ENCODE assay signal across 18 cellular contexts in the genomic region with DNA sequence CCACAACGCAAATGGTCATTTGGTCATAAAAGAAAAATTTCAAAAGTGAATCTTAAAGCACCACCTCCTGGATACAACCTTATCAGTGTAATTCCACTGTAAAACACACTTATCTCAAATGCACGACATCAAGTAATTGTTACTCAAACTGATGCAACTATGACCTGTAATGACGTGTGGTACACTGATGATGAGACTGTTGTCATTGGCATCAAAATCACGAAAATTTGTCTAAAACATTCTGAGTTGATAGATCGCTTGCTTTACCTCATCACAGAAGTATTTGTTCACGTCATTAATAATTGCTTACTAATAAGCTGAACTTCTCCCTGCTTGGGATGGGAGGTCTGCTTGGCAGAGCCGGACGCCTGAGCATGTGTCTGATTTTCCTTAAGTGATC.
DNase-seq lines count a peak whose midpoint lies in the region; ATAC-seq, FAIRE-seq and TF ChIP-seq lines count a peak whose summit lies in the region.
"Had no signal": no experiment of that assay in that cellular context is flagged by ENCODE, and none has a peak within 500 bp of the region (broad histone marks: within the 10 kb centered on the region; RNA-seq: fewer than 3 reads in every experiment).

No MANE protein-coding gene starts in this region.

- intact Hi-C loops in IMR-90 (cut with micrococcal nuclease) (no loop called here), GM12878 (cut with micrococcal nuclease; ENCODE audit: unreplicated experiment) (no loop called here)

- no peak for TF ChIP-seq RAD21 in IMR-90 (IDR thresholded peaks at IDR 0.05; ENCODE audit: low read length)
- no peak for TF ChIP-seq RAD21 in GM12878 (IDR thresholded peaks at IDR 0.05; ENCODE audit: insufficient read depth, low read depth, low read length)

- BruUV-seq in IMR-90 (replicated peaks; lab: Mats Ljungman, UMichigan) (no TSS peak), GM12878 (replicated peaks; lab: Mats Ljungman, UMichigan) (no TSS peak)

- H3K9ac ChIP-seq in IMR-90 (ENCODE audit: low read depth, low read length) (no peak overlapping the region), GM12878 (ENCODE audit: control insufficient read depth, insufficient read depth, low read length) (no peak overlapping the region)
- H3K9ac ChIP-seq: KMS-11 had no signal

- no peak overlapping the region for H3K23ac ChIP-seq in IMR-90 (ENCODE audit: low read depth, low read length)

- H3K36me3 ChIP-seq in IMR-90 (ENCODE audit: control insufficient read depth, insufficient read depth, low read length) (no peaks in the 10 kb centered on the region), GM12878 (ENCODE audit: control insufficient read depth in 2 of 2, insufficient read depth in 2 of 2, low read length in 1 of 2) (no peaks in the 10 kb centered on the region)

- peaks cover 34% of the 10 kb centered on the region for H3K4me1 Mint-ChIP-seq in stimulated activated memory B cell treated with anti-CD40 and anti-IgM and Interleukin-4, amounts not matched to agents 10 μg/mL and 1 μg/mL and 100 μg/mL, for 72 hours

- DNase-seq in IMR-90 (peak; percentile 51), GM12878 (ENCODE audit: low read depth, low spot score) (no peak), fibroblast of mammary gland (ENCODE audit: low read depth) (peak; percentile 78), mucosa of gallbladder (ENCODE audit: low spot score) (no peak), kidney tubule cell (ENCODE audit: low spot score) (no peak)
- no peak for DNase-seq in central memory CD4-positive, alpha-beta T cell
- DNase-seq: CD4-positive, CD25-positive, alpha-beta regulatory T cell; DMS79; H7; NCI-H1092 treated with DMSO at 0.1 percent for 48 hours; NCI-H2081; NCI-H2171 treated with DMSO at 0.1 percent for 48 hours; NCI-H446; NCI-H526 had no signal

- no peak overlapping the region for H3K56ac ChIP-seq in IMR-90 (ENCODE audit: extremely low read depth, insufficient read depth, low read length)

- in situ Hi-C loops in IMR-90 (cut with MboI; ENCODE audit: low sequenced_read_pairs), result no loop called here
- in situ Hi-C loops in GM12878 (cut with MboI), result no loop called here

- TF ChIP-seq CTCF in IMR-90 (conservative IDR thresholded peaks at IDR 0.05; ENCODE audit: low read depth, low read length) (no peak), GM12878 (IDR thresholded peaks at IDR 0.05 in 2 of 3, conservative IDR thresholded peaks at IDR 0.05 in 1 of 3; ENCODE audit: control insufficient read depth in 2 of 3, extremely low read depth in 1 of 3, insufficient read depth in 1 of 3, low read depth in 3 of 3, low read length in 3 of 3) (no peak), fibroblast of mammary gland (conservative IDR thresholded peaks at IDR 0.05; ENCODE audit: control insufficient read depth, insufficient read depth, low read depth, low read length) (no peak)

- H4K8ac ChIP-seq in IMR-90 (ENCODE audit: low read depth in 2 of 2, low read length in 2 of 2), result no peak overlapping the region

- peaks cover 4% of the 10 kb centered on the region for H3K9me3 ChIP-seq in IMR-90 (ENCODE audit: control insufficient read depth, insufficient read depth, low read length)
- no peaks in the 10 kb centered on the region for H3K9me3 ChIP-seq in GM12878 (replicated peaks; ENCODE audit: control insufficient read depth, insufficient read depth, low read length)
- H3K9me3 ChIP-seq: A549 had no signal

- RAD21 ChIA-PET in GM12878 (lab: Charles Lee; ENCODE audit: unreplicated experiment), result no interaction called here

- dilution Hi-C loops in IMR-90 (cut with HindIII; ENCODE audit: low sequenced_read_pairs, unreplicated experiment), result no loop called here

- no peak overlapping the region for H3K18ac ChIP-seq in IMR-90 (ENCODE audit: low read depth, low read length)

- TF ChIP-seq POLR2A in IMR-90 (IDR thresholded peaks at IDR 0.05; ENCODE audit: low read depth, low read length) (no peak), GM12878 (IDR thresholded peaks at IDR 0.05; ENCODE audit: low read depth, low read length) (no peak)

- no peaks in the 10 kb centered on the region for H4K20me1 ChIP-seq in IMR-90 (ENCODE audit: insufficient read depth, low read length)
- no peaks in the 10 kb centered on the region for H4K20me1 ChIP-seq in GM12878 (ENCODE audit: control insufficient read depth, insufficient read depth)

- H3K4me3 Mint-ChIP-seq in stimulated activated memory B cell treated with anti-CD40 and anti-IgM and Interleukin-4, amounts not matched to agents 10 μg/mL and 1 μg/mL and 100 μg/mL, for 72 hours, result no peak overlapping the region
- H3K4me3 Mint-ChIP-seq: B cell; CD4-positive, CD25-positive, alpha-beta regulatory T cell had no signal

- H3K4me1 ChIP-seq in IMR-90 (ENCODE audit: control insufficient read depth, insufficient read depth, low read length), result no peaks in the 10 kb centered on the region; the same call in 1 of the 2 replicates
- H3K4me1 ChIP-seq in GM12878 (ENCODE audit: control insufficient read depth, insufficient read depth, low read length), result no peaks in the 10 kb centered on the region
- H3K4me1 ChIP-seq: A549 had no signal

- ATAC-seq in IMR-90 (ENCODE audit: low read depth) (no peak), GM12878 (no peak)
- ATAC-seq in stimulated activated memory B cell treated with anti-CD40 and anti-IgM and Interleukin-4, amounts not matched to agents 10 μg/mL and 1 μg/mL and 100 μg/mL, for 72 hours, result no peak
- ATAC-seq: A549 had no signal

- H2AK5ac ChIP-seq in IMR-90 (ENCODE audit: low read depth, low read length), result 0 out of 2 replicates have a peak overlapping the region, but pooled peaks have one; percentile 12

- H3K4me2 ChIP-seq in IMR-90 (ENCODE audit: low read depth, low read length) (no peak overlapping the region), GM12878 (ENCODE audit: control insufficient read depth, insufficient read depth) (no peak overlapping the region)
- H3K4me2 ChIP-seq: A549, KMS-11 had no signal

- H3K9me1 ChIP-seq in IMR-90 (ENCODE audit: insufficient read depth, low read length), result no peaks in the 10 kb centered on the region

- H3K9me3 Mint-ChIP-seq in stimulated activated memory B cell treated with anti-CD40 and anti-IgM and Interleukin-4, amounts not matched to agents 10 μg/mL and 1 μg/mL and 100 μg/mL, for 72 hours, result no peaks in the 10 kb centered on the region
- H3K9me3 Mint-ChIP-seq: CD4-positive, CD25-positive, alpha-beta regulatory T cell had no signal

- H3K27ac ChIP-seq in IMR-90 (ENCODE audit: insufficient read depth, low read length) (no peak overlapping the region), GM12878 (ENCODE audit: control insufficient read depth, insufficient read depth) (no peak overlapping the region)
- H3K27ac ChIP-seq: A549, KMS-11 had no signal

- H4K5ac ChIP-seq in IMR-90 (ENCODE audit: low read depth, low read length), result no peak overlapping the region

- H2BK20ac ChIP-seq in IMR-90 (ENCODE audit: low read depth, low read length), result no peak overlapping the region

- H3K36me3 Mint-ChIP-seq in stimulated activated memory B cell treated with anti-CD40 and anti-IgM and Interleukin-4, amounts not matched to agents 10 μg/mL and 1 μg/mL and 100 μg/mL, for 72 hours, result no peaks in the 10 kb centered on the region
- H3K36me3 Mint-ChIP-seq: CD4-positive, CD25-positive, alpha-beta regulatory T cell had no signal

- H2BK120ac ChIP-seq in IMR-90 (ENCODE audit: low read depth, low read length), result no peak overlapping the region

- peaks cover 8% of the 10 kb centered on the region for H3K27me3 Mint-ChIP-seq in stimulated activated memory B cell treated with anti-CD40 and anti-IgM and Interleukin-4, amounts not matched to agents 10 μg/mL and 1 μg/mL and 100 μg/mL, for 72 hours
- H3K27me3 Mint-ChIP-seq: B cell; CD4-positive, CD25-positive, alpha-beta regulatory T cell had no signal

- SMC1A ChIA-PET in GM12878 (lab: Charles Lee; ENCODE audit: uncharacterized antibody, unreplicated experiment), result interaction anchor here (1.1 kb wide), 1 partner anchor 171 kb away, joined by 4 read pairs; no protein-coding TSS in a partner anchor

- no peaks in the 10 kb centered on the region for H3K79me1 ChIP-seq in IMR-90 (ENCODE audit: low read depth in 1 of 2, low read length in 2 of 2)

- no peak overlapping the region for H4K91ac ChIP-seq in IMR-90 (ENCODE audit: insufficient read depth, low read depth, low read length)

- H2BK5ac ChIP-seq in IMR-90 (ENCODE audit: low read depth, low read length, poor library complexity, severe bottlenecking), result no peak overlapping the region

- TF ChIP-seq EP300 in GM12878 (IDR thresholded peaks at IDR 0.05; ENCODE audit: borderline replicate concordance in 1 of 2, control insufficient read depth in 1 of 2, low read depth in 2 of 2, low read length in 2 of 2), result no peak

- H3K27ac Mint-ChIP-seq in stimulated activated memory B cell treated with anti-CD40 and anti-IgM and Interleukin-4, amounts not matched to agents 10 μg/mL and 1 μg/mL and 100 μg/mL, for 72 hours, result peak overlapping the region; percentile 50
- H3K27ac Mint-ChIP-seq: B cell had no signal

- CTCF ChIA-PET in IMR-90 (lab: Yijun Ruan, JAX) (no interaction called here), GM12878 (lab: Yijun Ruan, JAX) (no interaction called here)

- no peak overlapping the region for H2AK9ac ChIP-seq in IMR-90 (replicated peaks; ENCODE audit: low read depth, low read length, poor library complexity)

- FAIRE-seq in GM12878 (lab: Jason Lieb, UNC), result no peak
- FAIRE-seq: A549 had no signal

- no peak overlapping the region for H3K14ac ChIP-seq in IMR-90 (replicated peaks; ENCODE audit: low read depth, low read length)

- WGBS in IMR-90 (ENCODE audit: extremely low coverage in 2 of 2, insufficient read length in 1 of 2), 2 experiments, result no CpG with 5 or more reads among the region's 8 CpGs
- 74% methylated on average over 8 of the region's 8 CpGs for WGBS in GM12878 (ENCODE audit: insufficient coverage, insufficient replicate concordance, low lambda C conversion rate, missing lambda C conversion rate)

- no peak overlapping the region for H3K4ac ChIP-seq in IMR-90 (ENCODE audit: low read depth, low read length)

- no peak overlapping the region for H2AFZ ChIP-seq in IMR-90 (replicated peaks; ENCODE audit: low read length, poor library complexity)
- H2AFZ ChIP-seq in GM12878 (ENCODE audit: control insufficient read depth, low read depth, low read length), result no peak overlapping the region

- H3K27me3 ChIP-seq in IMR-90 (ENCODE audit: control insufficient read depth, insufficient read depth, low read length) (no peaks in the 10 kb centered on the region), GM12878 (replicated peaks in 1 of 2; ENCODE audit: control insufficient read depth in 2 of 2, insufficient read depth in 2 of 2, low read length in 1 of 2) (no peaks in the 10 kb centered on the region)

- no peaks in the 10 kb centered on the region for H3K79me2 ChIP-seq in GM12878 (ENCODE audit: control insufficient read depth, insufficient read depth, low read length)

- H3K4me3 ChIP-seq in IMR-90 (ENCODE audit: insufficient read depth, low read depth, low read length), result no peak overlapping the region
- H3K4me3 ChIP-seq in GM12878, result no peak overlapping the region
- no peak overlapping the region for H3K4me3 ChIP-seq in fibroblast of mammary gland (ENCODE audit: control insufficient read depth, low read depth, low read length)
- H3K4me3 ChIP-seq: A549 had no signal

- H2BK15ac ChIP-seq in IMR-90 (ENCODE audit: low read depth, low read length), result no peak overlapping the region

- POLR2A ChIA-PET in IMR-90 (lab: Charles Lee; ENCODE audit: unreplicated experiment) (no interaction called here), GM12878 (lab: Charles Lee) (no interaction called here)

Comparison
In these comparisons a context has a peak if more than half of its experiments do, and no peak if none do; other contexts are left out.
1. DNase-seq: peak in IMR-90 (single experiment) and fibroblast of mammary gland (single experiment); none in GM12878 (single experiment), central memory CD4-positive, alpha-beta T cell (single experiment), mucosa of gallbladder (single experiment) and kidney tubule cell (single experiment).